29 cellular contexts compared by ENCODE assay signal in genomic region chr3:131755380-131755779, GRCh38.
"Had no signal": no experiment of that assay in that cellular context is flagged by ENCODE, and none has a peak within 500 bp of the region (broad histone marks: within the 10 kb centered on the region; RNA-seq: fewer than 3 reads in every experiment).

No MANE protein-coding gene starts in this region.

- H3K36me3 ChIP-seq: MG63, Peyer's patch, SJSA1 had no signal

- DNase-seq: Kasumi-1, KG1, MG63, NCI-H1048, NCI-H1092 treated with DMSO at 0.1 percent for 48 hours, NCI-H1105 treated with DMSO at 0.1 percent for 48 hours, NCI-H1436, NCI-H146, NCI-H1694, NCI-H187, NCI-H1930, NCI-H2029 treated with DMSO at 0.1 percent for 48 hours, NCI-H2081 treated with DMSO at 0.1 percent for 48 hours, NCI-H2107, NCI-H2171, NCI-H226, NCI-H446 treated with DMSO at 0.1 percent for 48 hours, NCI-H510A, NCI-H524, NCI-H526, NCI-H774, PC-3, Peyer's patch, Right ventricle myocardium superior, RPMI8226, SHP77 treated with DMSO at 0.1 percent for 48 hours had no signal

- H3K27me3 ChIP-seq: Peyer's patch, SJSA1 had no signal

- H3K9me3 ChIP-seq: MG63, Peyer's patch, SJSA1 had no signal

- H3K4me1 ChIP-seq: Peyer's patch, SJSA1 had no signal

- ATAC-seq: K562, PC-3, SK-N-SH treated with all-trans-retinoic acid at 6 μM for 48 hours had no signal

- H3K4me3 ChIP-seq: K562, MG63, Peyer's patch, SJSA1 had no signal
